Comparison of ENCODE assay signal across 14 cellular contexts in the genomic region with DNA sequence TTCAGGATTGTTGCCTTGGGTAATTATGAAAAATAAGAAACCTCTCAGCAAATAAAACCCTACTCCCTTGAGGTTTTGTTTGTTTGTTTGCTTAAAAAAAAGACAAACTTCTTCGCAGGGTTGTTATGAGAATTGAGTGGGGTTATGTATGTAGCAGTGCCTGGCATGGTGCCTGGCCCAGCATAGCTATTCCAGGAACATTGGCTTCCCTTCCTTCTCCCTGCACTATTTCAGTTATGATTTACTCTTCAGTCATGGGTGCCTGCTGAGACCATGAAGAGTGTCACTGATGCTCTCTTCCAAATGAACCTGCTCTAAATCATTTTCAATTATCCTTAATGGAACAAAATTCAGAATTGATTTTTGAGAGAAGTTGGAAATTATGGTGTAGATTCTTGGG.
DNase-seq lines count a peak whose midpoint lies in the region; ATAC-seq, FAIRE-seq and TF ChIP-seq lines count a peak whose summit lies in the region.
"Had no signal": no experiment of that assay in that cellular context is flagged by ENCODE, and none has a peak within 500 bp of the region (broad histone marks: within the 10 kb centered on the region; RNA-seq: fewer than 3 reads in every experiment).

No MANE protein-coding gene starts in this region.

- TF ChIP-seq CTCF in right lobe of liver (IDR thresholded peaks at IDR 0.05) (no peak), HepG2 (CRISPR knock-in tag; IDR thresholded peaks at IDR 0.05) (no peak), heart right ventricle (IDR thresholded peaks at IDR 0.05) (no peak), gastrocnemius medialis (IDR thresholded peaks at IDR 0.05 in 4 of 5, conservative IDR thresholded peaks at IDR 0.05 in 1 of 5) (no peak), endodermal cell (conservative IDR thresholded peaks at IDR 0.05) (no peak)

- no peaks in the 10 kb centered on the region for H3K9me3 ChIP-seq in right lobe of liver
- H3K9me3 ChIP-seq in HepG2 (ENCODE audit: low read length) = no peaks in the 10 kb centered on the region
- H3K9me3 ChIP-seq in heart right ventricle = no peaks in the 10 kb centered on the region
- H3K9me3 ChIP-seq in gastrocnemius medialis = no peaks in the 10 kb centered on the region
- H3K9me3 ChIP-seq in endodermal cell (ENCODE audit: control insufficient read depth, low read length) = no peaks in the 10 kb centered on the region

- in situ Hi-C loops in HepG2 (cut with HindIII; ENCODE audit: extremely low pct_ligation_motif_present, low pct_unique_long_range_greater_than_20kb) = no loop called here
- in situ Hi-C loops in gastrocnemius medialis (cut with MboI; ENCODE audit: low sequenced_read_pairs in 4 of 4) = no loop called here

- H3K4me3 Mint-ChIP-seq in endodermal cell = no peak overlapping the region
- no peak overlapping the region for H3K4me3 Mint-ChIP-seq in stimulated activated naive CD8-positive, alpha-beta T cell treated with anti-CD3 and anti-CD28 coated beads, Interleukin-15, amount 100 ng/mL, for 72 hours

- H3K79me2 ChIP-seq in HepG2 (ENCODE audit: insufficient read depth, low read length) = no peaks in the 10 kb centered on the region

- no peaks in the 10 kb centered on the region for H4K20me1 ChIP-seq in HepG2 (ENCODE audit: insufficient read depth, low read length)

- BruUV-seq in HepG2 (replicated peaks; lab: Mats Ljungman, UMichigan) = no TSS peak

- ATAC-seq in right lobe of liver = no peak
- ATAC-seq in HepG2 = no peak
- peak in 6 of 8 donors; percentile 33 to 65 (median 60) for ATAC-seq in heart right ventricle
- no peak for ATAC-seq in gastrocnemius medialis
- no peak for ATAC-seq in stimulated activated naive CD8-positive, alpha-beta T cell treated with anti-CD3 and anti-CD28 coated beads, Interleukin-15, amount 100 ng/mL, for 72 hours
- ATAC-seq: stimulated activated naive CD8-positive, alpha-beta T cell treated with anti-CD3 and anti-CD28 coated beads, Interleukin-15, Interleukin-2, amounts not matched to agents 100 U/mL and 50 U/mL, for 24 hours had no signal

- peaks cover 13% of the 10 kb centered on the region for H3K27me3 Mint-ChIP-seq in endodermal cell (ENCODE audit: insufficient read depth)
- H3K27me3 Mint-ChIP-seq in stimulated activated naive CD8-positive, alpha-beta T cell treated with anti-CD3 and anti-CD28 coated beads, Interleukin-15, amount 100 ng/mL, for 72 hours = peaks cover 8% of the 10 kb centered on the region

- no peaks in the 10 kb centered on the region for H3K27me3 ChIP-seq in right lobe of liver
- 0 out of 5 replicates have a peak, but pooled peaks cover 0 to 3% of the 10 kb centered on the region in 2 experiments for H3K27me3 ChIP-seq in HepG2 (ENCODE audit: control insufficient read depth in 1 of 2, insufficient read depth in 2 of 2, low read length in 2 of 2)
- no peaks in the 10 kb centered on the region for H3K27me3 ChIP-seq in heart right ventricle
- no peaks in the 10 kb centered on the region for H3K27me3 ChIP-seq in gastrocnemius medialis
- no peaks in the 10 kb centered on the region for H3K27me3 ChIP-seq in endodermal cell (ENCODE audit: control insufficient read depth, insufficient read depth, low read length, poor library complexity, severe bottlenecking)

- POLR2A ChIA-PET in HepG2 (lab: Yijun Ruan, JAX) = no interaction called here

- H3K4me3 ChIP-seq in right lobe of liver (no peak overlapping the region), HepG2 (replicated peaks in 1 of 3; ENCODE audit: insufficient read depth in 1 of 3, low read depth in 2 of 3, low read length in 3 of 3) (no peak overlapping the region), heart right ventricle (no peak overlapping the region), gastrocnemius medialis (no peak overlapping the region), endodermal cell (ENCODE audit: low read length) (no peak overlapping the region)

- no peak overlapping the region for H3K27ac Mint-ChIP-seq in endodermal cell
- H3K27ac Mint-ChIP-seq in stimulated activated naive CD8-positive, alpha-beta T cell treated with anti-CD3 and anti-CD28 coated beads, Interleukin-15, amount 100 ng/mL, for 72 hours = no peak overlapping the region

- DNase-seq in right lobe of liver = no peak
- no peak for DNase-seq in HepG2 (ENCODE audit: low spot score)
- DNase-seq in heart right ventricle = peak; percentile 38 to 57
- no peak for DNase-seq in gastrocnemius medialis
- no peak for DNase-seq in hepatic stellate cell (ENCODE audit: low spot score)
- DNase-seq in endodermal cell = no peak
- DNase-seq in stimulated activated naive CD8-positive, alpha-beta T cell treated with anti-CD3 and anti-CD28 coated beads, Interleukin-15, amount 100 ng/mL, for 72 hours = no peak
- DNase-seq in hypothalamus (lab: John Stamatoyannopoulos, UW) = no peak
- DNase-seq: Karpas-422; NCI-H1417; NCI-H526; occipital lobe; stimulated activated naive CD8-positive, alpha-beta T cell treated with anti-CD3 and anti-CD28 coated beads, Interleukin-15, Interleukin-2, amounts not matched to agents 100 U/mL and 50 U/mL, for 24 hours had no signal

- no peaks in the 10 kb centered on the region for H3K36me3 Mint-ChIP-seq in endodermal cell (ENCODE audit: low read depth)

- H3K36me3 ChIP-seq in right lobe of liver (no peaks in the 10 kb centered on the region), HepG2 (replicated peaks in 1 of 2; ENCODE audit: control insufficient read depth in 1 of 2, insufficient read depth in 2 of 2, low read length in 2 of 2) (no peaks in the 10 kb centered on the region), heart right ventricle (no peaks in the 10 kb centered on the region), gastrocnemius medialis (no peaks in the 10 kb centered on the region), endodermal cell (ENCODE audit: control insufficient read depth, insufficient read depth, low read length) (no peaks in the 10 kb centered on the region)

- no peak for FAIRE-seq in HepG2 (lab: Jason Lieb, UNC)
- FAIRE-seq: G401.6 had no signal

- H3K4me1 ChIP-seq in right lobe of liver (no peaks in the 10 kb centered on the region), HepG2 (ENCODE audit: insufficient read depth, low read length) (no peaks in the 10 kb centered on the region), heart right ventricle (peaks cover 26 to 87% (median 56%) of the 10 kb centered on the region in 9 donors), gastrocnemius medialis (peaks cover 36 to 45% of the 10 kb centered on the region in 2 donors), endodermal cell (ENCODE audit: control insufficient read depth, insufficient read depth, low read length) (no peaks in the 10 kb centered on the region)

- H3K4me2 ChIP-seq in HepG2 (ENCODE audit: low read depth, low read length) = no peak overlapping the region

- TF ChIP-seq EP300 in HepG2 (IDR thresholded peaks at IDR 0.05; ENCODE audit: low read depth in 2 of 2, low read length in 2 of 2) (no peak), HepG2 (CRISPR knock-in tag; IDR thresholded peaks at IDR 0.05; ENCODE audit: borderline replicate concordance) (no peak)

- CTCF ChIA-PET in HepG2 (lab: Yijun Ruan, JAX; ENCODE audit: low intra/inter-chr PET ratio, low total read pairs) = no interaction called here

- TF ChIP-seq POLR2A in right lobe of liver (IDR thresholded peaks at IDR 0.05) = no peak
- no peak for TF ChIP-seq POLR2A in HepG2 (IDR thresholded peaks at IDR 0.05; ENCODE audit: insufficient read depth in 1 of 2, low read depth in 2 of 2, low read length in 2 of 2)
- TF ChIP-seq POLR2A in gastrocnemius medialis (IDR thresholded peaks at IDR 0.05) = no peak

- H2AFZ ChIP-seq in HepG2 (ENCODE audit: low read length) = no peak overlapping the region

- no peak for TF ChIP-seq RAD21 in HepG2 (CRISPR knock-in tag; IDR thresholded peaks at IDR 0.05)

- H3K27ac ChIP-seq in right lobe of liver (peak overlapping the region in 2 of 3 donors; percentile 11 to 13), HepG2 (ENCODE audit: extremely low read length, insufficient read depth, low read length) (no peak overlapping the region), heart right ventricle (peak overlapping the region; percentile 80 to 94 (median 86)), gastrocnemius medialis (peak overlapping the region; percentile 41 to 83 (median 79)), endodermal cell (ENCODE audit: low read depth, low read length) (no peak overlapping the region)

- H3K4me1 Mint-ChIP-seq in endodermal cell = no peaks in the 10 kb centered on the region
- no peaks in the 10 kb centered on the region for H3K4me1 Mint-ChIP-seq in stimulated activated naive CD8-positive, alpha-beta T cell treated with anti-CD3 and anti-CD28 coated beads, Interleukin-15, amount 100 ng/mL, for 72 hours

- no peak overlapping the region for H3K9ac ChIP-seq in HepG2 (ENCODE audit: insufficient read depth, low read depth, low read length)
- no peak overlapping the region for H3K9ac ChIP-seq in endodermal cell (ENCODE audit: extremely low read depth, low read length, poor library complexity, severe bottlenecking)

- 63% methylated on average over 1 of the region's 1 CpG for WGBS in right lobe of liver (ENCODE audit: insufficient coverage, low coverage, low lambda C conversion rate, missing lambda C conversion rate)
- WGBS in HepG2 (ENCODE audit: low lambda C conversion rate) = 3% methylated on average over 1 of the region's 1 CpG
- WGBS in heart right ventricle, 2 donors = 12 to 18% methylated on average over 1 of the region's 1 CpG
- 100% methylated on average over 1 of the region's 1 CpG; no CpG with 5 or more reads in 1 of the 2 experiments for WGBS in endodermal cell (ENCODE audit: insufficient coverage in 1 of 2, insufficient read length in 1 of 2), 2 experiments

- intact Hi-C loops in right lobe of liver (cut with DNase I) = no loop called here
- intact Hi-C loops in HepG2 (cut with micrococcal nuclease; ENCODE audit: unreplicated experiment) = no loop called here
- intact Hi-C loops in heart right ventricle (cut with DNase I) = loop anchor here in 2 of 10 donors (5.0 kb wide), 1 partner anchor 243 kb away; a partner anchor contains a TSS
- intact Hi-C loops in gastrocnemius medialis (cut with DNase I; ENCODE audit: low total_unique reads) = loop anchor here (5.0 kb wide), 1 partner anchor 243 kb away; a partner anchor contains a TSS

- H3K9me3 Mint-ChIP-seq in endodermal cell = no peaks in the 10 kb centered on the region
- peaks cover 0 to 6% of the 10 kb centered on the region in 2 donors for H3K9me3 Mint-ChIP-seq in stimulated activated naive CD8-positive, alpha-beta T cell treated with anti-CD3 and anti-CD28 coated beads, Interleukin-15, amount 100 ng/mL, for 72 hours

TF ChIP-seq in HepG2, 621 proteins besides CTCF, POLR2A, EP300 and RAD21 (continues in another document):
- TF ChIP-seq RARA (CRISPR knock-in tag; IDR thresholded peaks at IDR 0.05) (no peak), ZNF121 (CRISPR knock-in tag; IDR thresholded peaks at IDR 0.05) (no peak), KAT7 (CRISPR knock-in tag; IDR thresholded peaks at IDR 0.05; ENCODE audit: borderline replicate concordance) (no peak), ZFP62 (CRISPR knock-in tag; IDR thresholded peaks at IDR 0.05) (no peak), ZNF839 (CRISPR knock-in tag; IDR thresholded peaks at IDR 0.05; ENCODE audit: borderline replicate concordance) (no peak), AHR (CRISPR knock-in tag; IDR thresholded peaks at IDR 0.05) (no peak)

Comparison
In these comparisons a context has a peak if more than half of its experiments do, and no peak if none do; other contexts are left out.
1. H3K27ac ChIP-seq: peak in right lobe of liver (2 of 3), heart right ventricle (10 of 10) and gastrocnemius medialis (4 of 4); none in HepG2 (single experiment) and endodermal cell (single experiment).
2. ATAC-seq: peak in heart right ventricle (6 of 8); none in right lobe of liver (0 of 4), HepG2 (single experiment), gastrocnemius medialis (0 of 2) and stimulated activated naive CD8-positive, alpha-beta T cell treated with anti-CD3 and anti-CD28 coated beads, Interleukin-15, amount 100 ng/mL, for 72 hours (single experiment).
3. DNase-seq: peak in heart right ventricle (2 of 2); none in right lobe of liver (0 of 3), HepG2 (single experiment), gastrocnemius medialis (0 of 2), hepatic stellate cell (single experiment), endodermal cell (single experiment), stimulated activated naive CD8-positive, alpha-beta T cell treated with anti-CD3 and anti-CD28 coated beads, Interleukin-15, amount 100 ng/mL, for 72 hours (0 of 2) and hypothalamus (0 of 51).